ENCODE assay signal across 1 cellular context in genomic region chr9:18910435-18910834, GRCh38.
TF ChIP-seq lines count a peak whose summit lies in the region.

No MANE protein-coding gene starts in this region.

TF ChIP-seq in GM12878, 131 proteins besides CTCF, POLR2A, EP300 and RAD21 (continued from another document):
- TF ChIP-seq CUX1 (IDR thresholded peaks at IDR 0.05; ENCODE audit: insufficient replicate concordance, low read depth, low read length) = no peak
- TF ChIP-seq PKNOX1 (IDR thresholded peaks at IDR 0.05) = no peak
- no peak for TF ChIP-seq SIX5 (IDR thresholded peaks at IDR 0.05; ENCODE audit: low read depth, low read length, severe bottlenecking)
- TF ChIP-seq ZNF24 (IDR thresholded peaks at IDR 0.05) = no peak
- TF ChIP-seq CREM (IDR thresholded peaks at IDR 0.05; ENCODE audit: low read depth) = no peak
